Comparison of ENCODE assay signal across 20 cellular contexts in genomic region chr5:10639846-10640368, GRCh38.
"Had no signal": no experiment of that assay in that cellular context is flagged by ENCODE, and none has a peak within 500 bp of the region (broad histone marks: within the 10 kb centered on the region; RNA-seq: fewer than 3 reads in every experiment).

No MANE protein-coding gene starts in this region.

- ATAC-seq: gastroesophageal sphincter, heart left ventricle, left ventricle myocardium superior, mucosa of descending colon, sciatic nerve had no signal

- H3K4me3 Mint-ChIP-seq: T-helper 1 cell treated with Interleukin-12 subunit alpha and Interleukin-12 subunit beta and Interleukin-4 antibody, amounts not matched to agents 30 μg/mL and 1 μg/mL, for 36 hours had no signal

- H3K27ac Mint-ChIP-seq: T-helper 1 cell treated with Interleukin-12 subunit alpha and Interleukin-12 subunit beta and Interleukin-4 antibody, amounts not matched to agents 30 μg/mL and 1 μg/mL, for 36 hours had no signal

- H3K27me3 Mint-ChIP-seq: naive B cell had no signal

- DNase-seq: activated CD4-positive, alpha-beta T cell treated with anti-CD3 and anti-CD28 coated beads for 1 hour; activated naive CD4-positive, alpha-beta T cell treated with anti-CD3 and anti-CD28 coated beads, Interleukin-2, amount 50 U/mL, for 16 hours; activated T-cell treated with anti-CD3 and anti-CD28 coated beads, Interleukin-2, amount 50 U/mL, for 1 hour; adrenal gland; cerebellar nuclear complex; effector CD4-positive, alpha-beta T cell; heart left ventricle; kidney glomerular epithelial cell; left ventricle myocardium superior; mesenchymal stem cell; mucosa of descending colon; naive B cell; ovary; stimulated activated CD4-positive, alpha-beta T cell treated with anti-CD3 and anti-CD28 coated beads, Interleukin-4, amount 100 ng/mL, for 4 hours; stimulated activated naive CD4-positive, alpha-beta T cell; substantia nigra; tibial artery had no signal
